Comparison of ENCODE assay signal across 10 cellular contexts in genomic region chr2:235670974-235671787, GRCh38.
DNase-seq lines count a peak whose midpoint lies in the region; ATAC-seq and TF ChIP-seq lines count a peak whose summit lies in the region.
"Had no signal": no experiment of that assay in that cellular context is flagged by ENCODE, and none has a peak within 500 bp of the region (broad histone marks: within the 10 kb centered on the region; RNA-seq: fewer than 3 reads in every experiment).

No MANE protein-coding gene starts in this region.

- in situ Hi-C loops in G401 (cut with HindIII; ENCODE audit: low sequenced_read_pairs), result no loop called here

- intact Hi-C loops in prostate gland (cut with DNase I), result loop anchor here (2.0 kb wide), 2 partner anchors 74 to 76 kb away; no protein-coding TSS in a partner anchor

- H3K27ac ChIP-seq in prostate gland, result no peak overlapping the region
- H3K27ac ChIP-seq: pancreas had no signal

- peak; percentile 61 for DNase-seq in G401 (ENCODE audit: low spot score)
- DNase-seq in NCI-H524 (lab: John Stamatoyannopoulos, UW), result peak; percentile 76 to 87
- no peak for DNase-seq in epithelial cell of esophagus (ENCODE audit: low read depth)
- DNase-seq in prostate gland (ENCODE audit: low spot score), result no peak
- no peak for DNase-seq in NOMO-1 treated with DMSO at 0.1 percent for 48 hours (lab: John Stamatoyannopoulos, UW; ENCODE audit: unreplicated experiment)
- DNase-seq in HuH-7.5 (ENCODE audit: low spot score), result no peak
- no peak for DNase-seq in left lobe of liver (ENCODE audit: low spot score)
- DNase-seq: activated naive CD8-positive, alpha-beta T cell treated with anti-CD3 and anti-CD28 coated beads, Interleukin-2, amount 10 ng/mL, durations not matched to agents 7 days and 5 days had no signal

- TF ChIP-seq CTCF in epithelial cell of esophagus (IDR thresholded peaks at IDR 0.05; ENCODE audit: insufficient read depth, low read depth, low read length, missing control alignments), result peak; percentile 1
- TF ChIP-seq CTCF in prostate gland (IDR thresholded peaks at IDR 0.05), result no peak

- TF ChIP-seq POLR2A in prostate gland (IDR thresholded peaks at IDR 0.05), result no peak

- no peaks in the 10 kb centered on the region for H3K9me3 ChIP-seq in prostate gland
- H3K9me3 ChIP-seq: pancreas had no signal

- 66% methylated on average over 32 of the region's 64 CpGs for WGBS in prostate gland

- no peaks in the 10 kb centered on the region for H3K27me3 ChIP-seq in prostate gland (replicated peaks; ENCODE audit: insufficient read depth)
- H3K27me3 ChIP-seq: pancreas had no signal

- H3K4me3 ChIP-seq in epithelial cell of esophagus (ENCODE audit: low read length), result peak overlapping the region; percentile 24
- H3K4me3 ChIP-seq in prostate gland, result peak overlapping the region; percentile 48 to 50

- H3K4me1 ChIP-seq in prostate gland (replicated peaks), result no peaks in the 10 kb centered on the region
- H3K4me1 ChIP-seq: pancreas had no signal

- ATAC-seq in HG03196 (IDR thresholded peaks at IDR 0.05; ENCODE audit: unreplicated experiment), result no peak
- ATAC-seq in left lobe of liver, result no peak

- H3K36me3 ChIP-seq in prostate gland, result no peaks in the 10 kb centered on the region
- H3K36me3 ChIP-seq: pancreas had no signal

Comparison
In these comparisons a context has a peak if more than half of its experiments do, and no peak if none do; other contexts are left out.
1. DNase-seq: peak in G401 (single experiment) and NCI-H524 (2 of 2); none in epithelial cell of esophagus (single experiment), prostate gland (single experiment), NOMO-1 treated with DMSO at 0.1 percent for 48 hours (single experiment), HuH-7.5 (single experiment) and left lobe of liver (single experiment).